In genomic region chr18:67217551-67218166, GRCh38 we compare ENCODE assay signal across 8 cellular contexts.
DNase-seq lines count a peak whose midpoint lies in the region; ATAC-seq and TF ChIP-seq lines count a peak whose summit lies in the region.

No MANE protein-coding gene starts in this region.

- DNase-seq in Caki2 (ENCODE audit: low read depth) (peak; percentile 5), HK-2 (ENCODE audit: unreplicated experiment) (peak; percentile 26), OCI-M2 (lab: John Stamatoyannopoulos, UW; ENCODE audit: unreplicated experiment) (peak; percentile 50), fibroblast of lung (ENCODE audit: low read depth in 2 of 2) (peak; percentile 59 to 84), nucleus accumbens (lab: John Stamatoyannopoulos, UW) (peak in 35 of 56 donors; percentile 3 to 74 (median 29)), upper lobe of right lung (no peak)
- peak; percentile 49 for DNase-seq in activated T-cell treated with anti-CD3 and anti-CD28 coated beads, Interleukin-2, amount 50 U/mL, for 4 hours

- intact Hi-C loops in upper lobe of right lung (cut with DNase I), result no loop called here

- no peaks in the 10 kb centered on the region for H3K4me1 ChIP-seq in fibroblast of lung (ENCODE audit: control insufficient read depth, extremely low read depth, insufficient read depth, low read length)
- H3K4me1 ChIP-seq in upper lobe of right lung, result no peaks in the 10 kb centered on the region

- H3K4me2 ChIP-seq in fibroblast of lung (ENCODE audit: extremely low read depth, insufficient read depth, low read length), result no peak overlapping the region

- TF ChIP-seq CTCF in fibroblast of lung (conservative IDR thresholded peaks at IDR 0.05 in 1 of 2, IDR thresholded peaks at IDR 0.05 in 1 of 2; ENCODE audit: low read depth in 1 of 2, low read length in 2 of 2) (peak; percentile 55 to 62), upper lobe of right lung (IDR thresholded peaks at IDR 0.05) (peak; percentile 83)

- H3K4me1 Mint-ChIP-seq in activated T-cell treated with anti-CD3 and anti-CD28 coated beads, Interleukin-2, amount 50 U/mL, for 4 hours (ENCODE audit: low read depth), result no peaks in the 10 kb centered on the region

- H3K36me3 ChIP-seq in fibroblast of lung (ENCODE audit: control insufficient read depth, insufficient read depth, low read length) (no peaks in the 10 kb centered on the region), upper lobe of right lung (no peaks in the 10 kb centered on the region)

- H3K27me3 Mint-ChIP-seq in activated T-cell treated with anti-CD3 and anti-CD28 coated beads, Interleukin-2, amount 50 U/mL, for 4 hours (ENCODE audit: low read depth), result no peaks in the 10 kb centered on the region

- H2AFZ ChIP-seq in fibroblast of lung (ENCODE audit: low read length), result no peak overlapping the region

- ATAC-seq in GM19463 (IDR thresholded peaks at IDR 0.05; ENCODE audit: unreplicated experiment), result peak; percentile 80
- ATAC-seq in activated T-cell treated with anti-CD3 and anti-CD28 coated beads, Interleukin-2, amount 50 U/mL, for 4 hours, result peak; percentile 65 to 88
- ATAC-seq in upper lobe of right lung, result peak; percentile 87

- H3K4me3 Mint-ChIP-seq in activated T-cell treated with anti-CD3 and anti-CD28 coated beads, Interleukin-2, amount 50 U/mL, for 4 hours, result no peak overlapping the region

- H3K4me3 ChIP-seq in fibroblast of lung (replicated peaks in 1 of 4; ENCODE audit: control extremely low read depth in 1 of 4, insufficient read depth in 1 of 4, low read depth in 3 of 4, low read length in 4 of 4), result no peak overlapping the region
- H3K4me3 ChIP-seq in upper lobe of right lung, result no peak overlapping the region

- H3K79me2 ChIP-seq in fibroblast of lung (ENCODE audit: control insufficient read depth, insufficient read depth, low read length), result no peaks in the 10 kb centered on the region

- no peaks in the 10 kb centered on the region for H3K27me3 ChIP-seq in fibroblast of lung (ENCODE audit: control insufficient read depth, insufficient read depth, low read length)
- H3K27me3 ChIP-seq in upper lobe of right lung, result no peaks in the 10 kb centered on the region

- no peaks in the 10 kb centered on the region for H3K9me3 Mint-ChIP-seq in activated T-cell treated with anti-CD3 and anti-CD28 coated beads, Interleukin-2, amount 50 U/mL, for 4 hours

- H3K36me3 Mint-ChIP-seq in activated T-cell treated with anti-CD3 and anti-CD28 coated beads, Interleukin-2, amount 50 U/mL, for 4 hours (ENCODE audit: insufficient read depth), result no peaks in the 10 kb centered on the region

- no peaks in the 10 kb centered on the region for H4K20me1 ChIP-seq in fibroblast of lung (ENCODE audit: control insufficient read depth, extremely low read depth, insufficient read depth, low read length)

- in situ Hi-C loops in Caki2 (cut with HindIII; ENCODE audit: low pct_unique_long_range_greater_than_20kb, low sequenced_read_pairs), result no loop called here

- no peaks in the 10 kb centered on the region for H3K9me3 ChIP-seq in fibroblast of lung (ENCODE audit: control insufficient read depth, insufficient read depth, low read depth, low read length)
- no peaks in the 10 kb centered on the region for H3K9me3 ChIP-seq in upper lobe of right lung

- H3K27ac ChIP-seq in fibroblast of lung (ENCODE audit: insufficient read depth, low read length), result no peak overlapping the region
- H3K27ac ChIP-seq in upper lobe of right lung, result no peak overlapping the region

- H3K9ac ChIP-seq in fibroblast of lung (ENCODE audit: insufficient read depth, low read length), result no peak overlapping the region
